In the genomic region with DNA sequence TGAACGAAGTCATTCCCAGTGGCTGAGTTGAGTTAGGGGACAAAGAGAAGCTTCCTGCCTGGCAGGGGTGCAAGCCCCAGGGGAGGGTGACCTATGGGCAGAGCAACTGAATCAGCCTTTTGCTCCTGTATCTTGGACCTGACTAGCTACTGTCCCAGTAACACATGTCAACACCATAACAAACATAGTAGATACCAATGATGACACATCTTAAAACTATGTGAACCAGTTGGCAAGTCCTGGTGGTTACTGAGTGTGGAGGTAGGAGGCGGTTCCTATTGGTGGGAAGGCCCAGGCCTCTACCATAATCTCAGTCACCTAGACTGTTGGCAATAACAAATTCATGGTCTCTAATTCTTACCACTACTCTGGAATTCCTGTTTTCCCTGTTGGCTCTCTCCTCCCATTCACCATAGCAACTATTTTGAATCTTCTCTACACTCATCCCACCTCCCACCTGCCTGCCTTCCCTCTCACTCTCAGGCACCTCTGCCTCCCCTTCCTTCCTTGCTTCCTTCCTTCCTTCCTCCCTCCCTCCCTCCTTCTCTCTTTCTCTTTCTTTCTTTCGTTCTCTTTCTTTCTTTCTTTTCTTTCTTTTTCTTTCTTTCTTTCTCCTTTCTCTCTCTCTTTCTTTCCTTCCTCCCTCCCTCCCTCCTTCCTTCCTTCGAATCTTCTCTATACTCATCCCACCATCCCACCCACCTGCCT, we compare ENCODE assay signal across 8 cellular contexts. TPM values are rescaled to one million over a fixed set of nuclear protein-coding genes. Genes with fewer than 3 reads are reported as not detected.
A peak's percentile ranks its signal among the peaks of the same experiment; 100 is the strongest.
DNase-seq lines count a peak whose midpoint lies in the region; ATAC-seq and TF ChIP-seq lines count a peak whose summit lies in the region.

No MANE protein-coding gene starts in this region.

- H3K27me3 ChIP-seq in uterus = no peaks in the 10 kb centered on the region

- H3K4me3 ChIP-seq in uterus = no peak overlapping the region

- no peak for DNase-seq in activated CD4-positive, CD25-positive, alpha-beta regulatory T cell (lab: John Stamatoyannopoulos, UW)
- DNase-seq in RPMI7951 (ENCODE audit: low read depth) = peak; percentile 95
- DNase-seq in epithelial cell of prostate (ENCODE audit: low read depth, low spot score) = peak; percentile 92
- DNase-seq in posterior vena cava (ENCODE audit: low spot score) = peak; percentile 2
- DNase-seq in NCI-H2171 treated with DMSO at 0.1 percent for 48 hours (lab: John Stamatoyannopoulos, UW) = no peak
- no peak for DNase-seq in uterus

- no peak overlapping the region for H3K27ac ChIP-seq in epithelial cell of prostate
- H3K27ac ChIP-seq in uterus = no peak overlapping the region

- no peaks in the 10 kb centered on the region for H3K36me3 ChIP-seq in uterus

- no peaks in the 10 kb centered on the region for H3K4me1 ChIP-seq in uterus

- TF ChIP-seq CTCF in uterus (IDR thresholded peaks at IDR 0.05) = no peak

- no peaks in the 10 kb centered on the region for H3K9me3 ChIP-seq in uterus

- intact Hi-C loops in posterior vena cava (cut with DNase I) (no loop called here), uterus (cut with DNase I; ENCODE audit: low total_unique reads) (no loop called here)

- peak; percentile 31 to 35 for ATAC-seq in activated CD4-positive, CD25-positive, alpha-beta regulatory T cell treated with anti-CD3 and anti-CD28 coated beads, Interleukin-2, amount 50 U/mL, for 24 hours
- no peak for ATAC-seq in HG03378 (IDR thresholded peaks at IDR 0.05; ENCODE audit: unreplicated experiment)

- no peak for TF ChIP-seq POLR2A in uterus (IDR thresholded peaks at IDR 0.05)

RNA-seq across cellular contexts. Expression of a gene that starts 8.1 kb away (rescaled TPM):
- total RNA-seq in RPMI7951 (2014; rRNA removed; shearing (Covaris generic)) = 4.8 and 5.0 TPM in 2 replicates
- 1 to 10 TPM; 4.5 to 5.0 TPM for total RNA-seq in posterior vena cava
- total RNA-seq in uterus = 1 to 10 TPM; 1.0 to 7.7 (median 3.1) TPM

Comparison
In these comparisons a context has a peak if more than half of its experiments do, and no peak if none do; other contexts are left out.
1. DNase-seq: peak in RPMI7951 (single experiment), epithelial cell of prostate (single experiment) and posterior vena cava (single experiment); none in activated CD4-positive, CD25-positive, alpha-beta regulatory T cell (0 of 4), NCI-H2171 treated with DMSO at 0.1 percent for 48 hours (single experiment) and uterus (0 of 2).